Comparison of ENCODE assay signal across 12 cellular contexts in the genomic region with DNA sequence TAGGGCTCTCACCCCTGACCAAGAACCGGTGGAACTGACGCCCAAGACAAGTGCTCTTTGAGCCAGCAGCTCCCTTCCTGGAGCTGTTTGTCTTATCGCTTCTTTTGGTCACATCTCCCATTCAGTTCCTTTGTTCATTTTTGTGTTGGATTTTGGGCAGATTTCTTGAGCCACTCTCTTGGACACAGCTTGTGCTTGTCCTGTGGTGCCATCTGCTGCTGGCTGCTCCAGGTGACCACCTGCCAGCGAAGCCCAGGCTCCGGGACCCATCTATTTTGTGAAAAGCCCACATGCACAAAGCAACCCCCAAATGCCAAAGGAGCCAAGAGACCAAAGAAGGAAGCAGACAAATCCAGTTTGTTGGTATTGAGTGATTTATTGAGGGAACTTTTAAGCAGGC. TPM values are rescaled to one million over a fixed set of nuclear protein-coding genes. Genes with fewer than 3 reads are reported as not detected.
"Had no signal": no experiment of that assay in that cellular context is flagged by ENCODE, and none has a peak within 500 bp of the region (broad histone marks: within the 10 kb centered on the region; RNA-seq: fewer than 3 reads in every experiment).

No MANE protein-coding gene starts in this region.

RNA-seq across cellular contexts. Expression of a gene that starts 6.2 kb away (rescaled TPM):
- total RNA-seq: natural killer cell treated with Interleukin-12 subunit alpha and Interleukin-12 subunit beta and Interleukin-15 and Interleukin-18, amount 100 ng/mL, for 72 hours; neural crest cell; osteocyte; posterior vena cava; pulmonary artery endothelial cell; sciatic nerve; smooth muscle cell; spleen; uterus had no signal
- polyA plus RNA-seq: pancreas, smooth muscle cell, spleen, thymus, urinary bladder had no signal
